16 cellular contexts compared by ENCODE assay signal in the genomic region with DNA sequence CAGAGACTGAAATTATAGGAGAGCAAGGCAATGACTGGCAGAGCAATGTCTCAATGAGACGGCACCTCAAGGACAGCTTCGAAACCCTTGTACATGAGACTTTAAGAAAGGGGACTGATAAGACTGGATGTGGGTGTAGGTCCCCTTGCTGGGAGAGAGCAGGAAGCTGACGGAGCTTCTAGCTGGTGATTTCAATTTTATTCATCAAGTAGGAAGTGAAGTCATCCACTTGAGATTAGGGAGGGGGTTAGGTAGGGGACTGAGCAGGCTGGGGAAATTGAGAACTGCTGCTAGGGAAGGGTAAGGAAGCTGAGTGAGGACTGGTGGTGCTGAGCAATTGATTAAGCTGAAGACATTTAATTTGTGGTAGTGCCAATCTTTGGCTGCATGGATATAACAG.
DNase-seq lines count a peak whose midpoint lies in the region; ATAC-seq, FAIRE-seq and TF ChIP-seq lines count a peak whose summit lies in the region.
"Had no signal": no experiment of that assay in that cellular context is flagged by ENCODE, and none has a peak within 500 bp of the region (broad histone marks: within the 10 kb centered on the region; RNA-seq: fewer than 3 reads in every experiment).

No MANE protein-coding gene starts in this region.

- H3K9me3 ChIP-seq in IMR-90 (ENCODE audit: control insufficient read depth, insufficient read depth, low read length) (no peaks in the 10 kb centered on the region), astrocyte (ENCODE audit: insufficient read depth, low read depth, low read length) (no peaks in the 10 kb centered on the region), WERI-Rb-1 (ENCODE audit: severe bottlenecking) (no peaks in the 10 kb centered on the region)
- H3K9me3 ChIP-seq: A549, SJCRH30 had no signal

- H3K79me1 ChIP-seq in IMR-90 (ENCODE audit: low read depth in 1 of 2, low read length in 2 of 2): peaks cover 53 to 77% of the 10 kb centered on the region in 2 experiments

- peak overlapping the region; percentile 18; the same call in 1 of the 2 replicates for H3K23ac ChIP-seq in IMR-90 (ENCODE audit: low read depth, low read length)

- H2BK5ac ChIP-seq in IMR-90 (ENCODE audit: low read depth, low read length, poor library complexity, severe bottlenecking): peak overlapping the region; percentile 64

- peak overlapping the region; percentile 65 for H3K4ac ChIP-seq in IMR-90 (ENCODE audit: low read depth, low read length)

- peak overlapping the region; percentile 81; the same call in 1 of the 2 replicates for H2BK20ac ChIP-seq in IMR-90 (ENCODE audit: low read depth, low read length)

- H3K27ac Mint-ChIP-seq in astrocyte (ENCODE audit: unreplicated experiment): peak overlapping the region; percentile 70
- peak overlapping the region; percentile 40 for H3K27ac Mint-ChIP-seq in mesothelial cell of epicardium

- peak overlapping the region; percentile 29 to 71; a peak in 2 of 4 replicates for H4K8ac ChIP-seq in IMR-90 (ENCODE audit: low read depth in 2 of 2, low read length in 2 of 2)

- H3K9ac ChIP-seq in IMR-90 (ENCODE audit: low read depth, low read length) (no peak overlapping the region), astrocyte (ENCODE audit: low read length) (peak overlapping the region; percentile 32)

- H3K4me1 ChIP-seq in IMR-90 (ENCODE audit: control insufficient read depth, insufficient read depth, low read length): peaks cover 24% of the 10 kb centered on the region
- H3K4me1 ChIP-seq in astrocyte (ENCODE audit: insufficient read depth, low read length): peaks cover 29% of the 10 kb centered on the region
- H3K4me1 ChIP-seq: SJCRH30 had no signal

- H2AK5ac ChIP-seq in IMR-90 (ENCODE audit: low read depth, low read length): peak overlapping the region; percentile 79; the same call in 1 of the 2 replicates

- H3K14ac ChIP-seq in IMR-90 (replicated peaks; ENCODE audit: low read depth, low read length): peak overlapping the region; percentile 54

- H4K91ac ChIP-seq in IMR-90 (ENCODE audit: insufficient read depth, low read depth, low read length): 0 out of 2 replicates have a peak overlapping the region, but pooled peaks have one; percentile 37

- no peak for FAIRE-seq in astrocyte (lab: Jason Lieb, UNC)
- FAIRE-seq: A549, G401.6 had no signal

- no peak for TF ChIP-seq RAD21 in IMR-90 (IDR thresholded peaks at IDR 0.05; ENCODE audit: low read length)

- peaks cover 65% of the 10 kb centered on the region for H3K4me1 Mint-ChIP-seq in astrocyte (ENCODE audit: low read depth, unreplicated experiment)
- peaks cover 14% of the 10 kb centered on the region for H3K4me1 Mint-ChIP-seq in mesothelial cell of epicardium

- H3K27me3 Mint-ChIP-seq in astrocyte (ENCODE audit: low read depth, unreplicated experiment) (no peaks in the 10 kb centered on the region), mesothelial cell of epicardium (ENCODE audit: low read depth) (no peaks in the 10 kb centered on the region)

- WGBS in IMR-90 (ENCODE audit: extremely low coverage in 2 of 2, insufficient read length in 1 of 2), 2 experiments: 50% methylated on average over 2 of the region's 3 CpGs; no CpG with 5 or more reads in 1 of the 2 experiments

- no TSS peak for BruUV-seq in IMR-90 (replicated peaks; lab: Mats Ljungman, UMichigan)

- in situ Hi-C loops in IMR-90 (cut with MboI; ENCODE audit: low sequenced_read_pairs): no loop called here

- peaks cover 20% of the 10 kb centered on the region for H3K79me2 ChIP-seq in astrocyte (ENCODE audit: insufficient read depth, low read length)

- TF ChIP-seq CTCF in IMR-90 (conservative IDR thresholded peaks at IDR 0.05; ENCODE audit: low read depth, low read length): no peak
- no peak for TF ChIP-seq CTCF in astrocyte (IDR thresholded peaks at IDR 0.05; ENCODE audit: insufficient read depth, low read depth, low read length)
- no peak for TF ChIP-seq CTCF in mesothelial cell of epicardium (IDR thresholded peaks at IDR 0.05; ENCODE audit: unreplicated experiment)
- no peak for TF ChIP-seq CTCF in WERI-Rb-1 (IDR thresholded peaks at IDR 0.05; ENCODE audit: low read depth, low read length)

- H3K4me3 ChIP-seq in IMR-90 (ENCODE audit: insufficient read depth, low read depth, low read length) (no peak overlapping the region), astrocyte (ENCODE audit: insufficient read depth, low read depth, low read length) (peak overlapping the region; percentile 8), WERI-Rb-1 (ENCODE audit: low read depth, low read length) (no peak overlapping the region)
- H3K4me3 ChIP-seq: A549, SJCRH30 had no signal

- CTCF ChIA-PET in IMR-90 (lab: Yijun Ruan, JAX): interaction anchor here (0.7 kb wide), 1 partner anchor 130 kb away, joined by 3 read pairs; no protein-coding TSS in a partner anchor

- H2BK120ac ChIP-seq in IMR-90 (ENCODE audit: low read depth, low read length): peak overlapping the region; percentile 50

- H3K9me3 Mint-ChIP-seq in astrocyte (ENCODE audit: unreplicated experiment) (no peaks in the 10 kb centered on the region), mesothelial cell of epicardium (no peaks in the 10 kb centered on the region)

- H3K36me3 Mint-ChIP-seq in astrocyte (ENCODE audit: low read depth, unreplicated experiment) (peaks cover 52% of the 10 kb centered on the region), mesothelial cell of epicardium (peaks cover 62% of the 10 kb centered on the region)

- peak; percentile 19 for DNase-seq in activated CD4-positive, alpha-beta T cell treated with anti-CD3 and anti-CD28 coated beads for 48 hours
- DNase-seq in activated CD4-positive, alpha-beta T cell treated with anti-CD3 and anti-CD28 coated beads, Interleukin-2, amount 50 U/mL, for 1 hour: no peak
- DNase-seq in IMR-90 (peak; percentile 73), astrocyte (ENCODE audit: low read depth) (peak; percentile 75), mesothelial cell of epicardium (ENCODE audit: low spot score in 2 of 2, unreplicated experiment in 2 of 2) (no peak), WERI-Rb-1 (no peak), NCI-H1417 treated with DMSO at 0.1 percent for 48 hours (lab: John Stamatoyannopoulos, UW) (no peak)
- DNase-seq in central memory CD4-positive, alpha-beta T cell: no peak
- DNase-seq: foreskin melanocyte; kidney glomerular epithelial cell; NCI-H1048; NCI-H526; SJCRH30; stimulated activated naive CD4-positive, alpha-beta T cell had no signal

- H3K36me3 ChIP-seq in IMR-90 (ENCODE audit: control insufficient read depth, insufficient read depth, low read length): peaks cover 43% of the 10 kb centered on the region
- H3K36me3 ChIP-seq in astrocyte (ENCODE audit: insufficient read depth, low read length): peaks cover 34% of the 10 kb centered on the region
- no peaks in the 10 kb centered on the region for H3K36me3 ChIP-seq in WERI-Rb-1

- H4K20me1 ChIP-seq in IMR-90 (ENCODE audit: insufficient read depth, low read length) (peaks cover 2% of the 10 kb centered on the region; the same call in 1 of the 2 replicates), astrocyte (ENCODE audit: insufficient read depth, low read length) (no peaks in the 10 kb centered on the region)

- no peak overlapping the region for H4K5ac ChIP-seq in IMR-90 (ENCODE audit: low read depth, low read length)

- intact Hi-C loops in IMR-90 (cut with micrococcal nuclease): no loop called here

- H3K4me2 ChIP-seq in IMR-90 (ENCODE audit: low read depth, low read length) (peak overlapping the region; percentile 35; the same call in 1 of the 2 replicates), astrocyte (ENCODE audit: low read length) (peak overlapping the region; percentile 50)
- H3K4me2 ChIP-seq: A549 had no signal

- H3K9me1 ChIP-seq in IMR-90 (ENCODE audit: insufficient read depth, low read length): peaks cover 20% of the 10 kb centered on the region

- dilution Hi-C loops in IMR-90 (cut with HindIII; ENCODE audit: low sequenced_read_pairs, unreplicated experiment): no loop called here

- 0 out of 2 replicates have a peak, but pooled peaks have one; percentile 15 for ATAC-seq in IMR-90 (ENCODE audit: low read depth)
- ATAC-seq: A549 had no signal

- H2AFZ ChIP-seq in IMR-90 (replicated peaks; ENCODE audit: low read length, poor library complexity): peak overlapping the region; percentile 35
- H2AFZ ChIP-seq in astrocyte (ENCODE audit: low read depth, low read length): no peak overlapping the region

- H3K27me3 ChIP-seq in IMR-90 (ENCODE audit: control insufficient read depth, insufficient read depth, low read length) (no peaks in the 10 kb centered on the region), astrocyte (ENCODE audit: insufficient read depth, low read length) (no peaks in the 10 kb centered on the region), WERI-Rb-1 (ENCODE audit: insufficient read depth, low read depth, severe bottlenecking) (no peaks in the 10 kb centered on the region)
- H3K27me3 ChIP-seq: SJCRH30 had no signal

- POLR2A ChIA-PET in IMR-90 (lab: Charles Lee; ENCODE audit: unreplicated experiment): no interaction called here

- H3K18ac ChIP-seq in IMR-90 (ENCODE audit: low read depth, low read length): peak overlapping the region; percentile 53; the same call in 1 of the 2 replicates

- H3K27ac ChIP-seq in IMR-90 (ENCODE audit: insufficient read depth, low read length): peak overlapping the region; percentile 62
- H3K27ac ChIP-seq in astrocyte (ENCODE audit: low read depth, low read length): peak overlapping the region; percentile 71
- H3K27ac ChIP-seq in WERI-Rb-1: no peak overlapping the region
- H3K27ac ChIP-seq: A549, SJCRH30 had no signal

- 0 out of 2 replicates have a peak, but pooled peaks have one; percentile 6 for TF ChIP-seq POLR2A in IMR-90 (IDR thresholded peaks at IDR 0.05; ENCODE audit: low read depth, low read length)

- no peak overlapping the region for H2BK15ac ChIP-seq in IMR-90 (ENCODE audit: low read depth, low read length)

- peak overlapping the region; percentile 63 for H3K4me3 Mint-ChIP-seq in astrocyte (ENCODE audit: unreplicated experiment)
- H3K4me3 Mint-ChIP-seq in mesothelial cell of epicardium: no peak overlapping the region

- H3K56ac ChIP-seq in IMR-90 (ENCODE audit: extremely low read depth, insufficient read depth, low read length): no peak overlapping the region

- H2AK9ac ChIP-seq in IMR-90 (replicated peaks; ENCODE audit: low read depth, low read length, poor library complexity): peak overlapping the region; percentile 29

TF ChIP-seq in IMR-90, 13 proteins besides CTCF, POLR2A, EP300 and RAD21 (continues in another document):
- TF ChIP-seq USF2 (IDR thresholded peaks at IDR 0.05; ENCODE audit: low read depth, low read length): no peak
- TF ChIP-seq MAFK (IDR thresholded peaks at IDR 0.05; ENCODE audit: low read depth, low read length): no peak
- TF ChIP-seq NFE2L2 (IDR thresholded peaks at IDR 0.05; ENCODE audit: low read depth, low read length): no peak
- no peak for TF ChIP-seq MXI1 (IDR thresholded peaks at IDR 0.05; ENCODE audit: borderline replicate concordance, low read depth, low read length)
- no peak for TF ChIP-seq MAZ (IDR thresholded peaks at IDR 0.05; ENCODE audit: borderline replicate concordance, low read depth, low read length)

Comparison
In these comparisons a context has a peak if more than half of its experiments do, and no peak if none do; other contexts are left out.
1. DNase-seq: peak in activated CD4-positive, alpha-beta T cell treated with anti-CD3 and anti-CD28 coated beads for 48 hours (single experiment), IMR-90 (single experiment) and astrocyte (single experiment); none in activated CD4-positive, alpha-beta T cell treated with anti-CD3 and anti-CD28 coated beads, Interleukin-2, amount 50 U/mL, for 1 hour (single experiment), mesothelial cell of epicardium (0 of 2), WERI-Rb-1 (single experiment), NCI-H1417 treated with DMSO at 0.1 percent for 48 hours (single experiment) and central memory CD4-positive, alpha-beta T cell (single experiment).